In the genomic region with DNA sequence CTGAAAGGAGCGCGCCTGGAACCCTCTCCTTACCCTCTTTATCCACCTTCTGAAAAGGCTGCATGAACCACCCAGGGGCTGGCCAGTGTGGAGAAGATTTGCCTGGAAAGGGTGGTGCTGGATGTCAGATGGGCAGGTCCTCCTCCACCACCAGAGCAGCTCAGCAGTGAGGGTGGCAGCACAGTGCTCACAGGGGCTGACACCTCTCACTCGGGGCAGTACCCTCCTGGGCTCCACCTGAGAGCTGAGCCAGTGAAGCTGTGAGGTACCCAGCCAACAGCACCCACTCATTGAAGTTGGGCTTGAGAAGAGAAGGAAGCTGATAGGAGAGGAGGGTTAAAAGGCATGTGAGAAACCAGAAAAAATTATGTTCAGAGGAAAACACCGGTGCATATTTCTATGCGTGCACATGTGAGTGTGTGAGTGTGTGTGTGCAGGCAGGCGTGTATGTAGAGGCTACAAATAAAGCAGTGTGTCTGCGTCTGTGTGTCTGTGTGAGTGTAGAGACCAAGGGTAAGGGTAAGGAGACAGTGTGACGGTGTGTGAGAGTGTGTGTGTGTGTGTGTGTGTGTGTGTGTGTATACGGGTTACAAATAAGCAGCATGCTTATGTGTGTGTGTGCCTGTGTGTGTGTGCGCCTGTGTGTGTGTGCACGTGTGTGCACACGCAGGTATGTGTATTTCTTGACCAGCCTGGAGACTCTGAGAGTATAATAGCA, we compare ENCODE assay signal across 2 cellular contexts.
TF ChIP-seq lines count a peak whose summit lies in the region.

No MANE protein-coding gene starts in this region.

TF ChIP-seq in HCT116, 20 proteins besides CTCF, POLR2A, EP300 and RAD21:
- TF ChIP-seq CEBPB (IDR thresholded peaks at IDR 0.05; ENCODE audit: low read depth) (no peak), EGR1 (IDR thresholded peaks at IDR 0.05; ENCODE audit: low read depth) (no peak), CBX3 (IDR thresholded peaks at IDR 0.05; ENCODE audit: low read depth) (no peak), ZNF274 (IDR thresholded peaks at IDR 0.05; ENCODE audit: low read depth, low read length) (no peak), YY1 (IDR thresholded peaks at IDR 0.05; ENCODE audit: extremely low read depth, insufficient replicate concordance, low read depth, low read length) (no peak), ZFX (IDR thresholded peaks at IDR 0.05) (no peak), EZH2phosphoT487 (IDR thresholded peaks at IDR 0.05; ENCODE audit: borderline replicate concordance) (no peak), ELF1 (IDR thresholded peaks at IDR 0.05; ENCODE audit: borderline replicate concordance, low read depth) (no peak), TCF7L2 (IDR thresholded peaks at IDR 0.05; ENCODE audit: borderline replicate concordance, extremely low read depth, insufficient read depth, insufficient read length) (no peak), SRF (IDR thresholded peaks at IDR 0.05; ENCODE audit: low read depth) (no peak), JUND (IDR thresholded peaks at IDR 0.05) (no peak), FOSL1 (IDR thresholded peaks at IDR 0.05; ENCODE audit: low read depth) (no peak), SP1 (IDR thresholded peaks at IDR 0.05; ENCODE audit: low read depth) (no peak), POLR2AphosphoS5 (IDR thresholded peaks at IDR 0.05; ENCODE audit: low read depth, low read length) (no peak)
- TF ChIP-seq, protein P1, sequence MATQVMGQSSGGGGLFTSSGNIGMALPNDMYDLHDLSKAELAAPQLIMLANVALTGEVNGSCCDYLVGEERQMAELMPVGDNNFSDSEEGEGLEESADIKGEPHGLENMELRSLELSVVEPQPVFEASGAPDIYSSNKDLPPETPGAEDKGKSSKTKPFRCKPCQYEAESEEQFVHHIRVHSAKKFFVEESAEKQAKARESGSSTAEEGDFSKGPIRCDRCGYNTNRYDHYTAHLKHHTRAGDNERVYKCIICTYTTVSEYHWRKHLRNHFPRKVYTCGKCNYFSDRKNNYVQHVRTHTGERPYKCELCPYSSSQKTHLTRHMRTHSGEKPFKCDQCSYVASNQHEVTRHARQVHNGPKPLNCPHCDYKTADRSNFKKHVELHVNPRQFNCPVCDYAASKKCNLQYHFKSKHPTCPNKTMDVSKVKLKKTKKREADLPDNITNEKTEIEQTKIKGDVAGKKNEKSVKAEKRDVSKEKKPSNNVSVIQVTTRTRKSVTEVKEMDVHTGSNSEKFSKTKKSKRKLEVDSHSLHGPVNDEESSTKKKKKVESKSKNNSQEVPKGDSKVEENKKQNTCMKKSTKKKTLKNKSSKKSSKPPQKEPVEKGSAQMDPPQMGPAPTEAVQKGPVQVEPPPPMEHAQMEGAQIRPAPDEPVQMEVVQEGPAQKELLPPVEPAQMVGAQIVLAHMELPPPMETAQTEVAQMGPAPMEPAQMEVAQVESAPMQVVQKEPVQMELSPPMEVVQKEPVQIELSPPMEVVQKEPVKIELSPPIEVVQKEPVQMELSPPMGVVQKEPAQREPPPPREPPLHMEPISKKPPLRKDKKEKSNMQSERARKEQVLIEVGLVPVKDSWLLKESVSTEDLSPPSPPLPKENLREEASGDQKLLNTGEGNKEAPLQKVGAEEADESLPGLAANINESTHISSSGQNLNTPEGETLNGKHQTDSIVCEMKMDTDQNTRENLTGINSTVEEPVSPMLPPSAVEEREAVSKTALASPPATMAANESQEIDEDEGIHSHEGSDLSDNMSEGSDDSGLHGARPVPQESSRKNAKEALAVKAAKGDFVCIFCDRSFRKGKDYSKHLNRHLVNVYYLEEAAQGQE (IDR thresholded peaks at IDR 0.05; ENCODE audit: low read depth): no peak
- TF ChIP-seq, protein P2, sequence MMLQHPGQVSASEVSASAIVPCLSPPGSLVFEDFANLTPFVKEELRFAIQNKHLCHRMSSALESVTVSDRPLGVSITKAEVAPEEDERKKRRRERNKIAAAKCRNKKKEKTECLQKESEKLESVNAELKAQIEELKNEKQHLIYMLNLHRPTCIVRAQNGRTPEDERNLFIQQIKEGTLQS (IDR thresholded peaks at IDR 0.05): no peak

TF ChIP-seq in H1, 55 proteins besides CTCF, POLR2A, EP300 and RAD21:
- no peak for TF ChIP-seq SP1 (IDR thresholded peaks at IDR 0.05; ENCODE audit: low read depth, low read length)
- no peak for TF ChIP-seq BCL11A (IDR thresholded peaks at IDR 0.05; ENCODE audit: low read depth in 2 of 2, low read length in 2 of 2)
- TF ChIP-seq YY1 (IDR thresholded peaks at IDR 0.05; ENCODE audit: low read depth, low read length): no peak
- no peak for TF ChIP-seq TEAD4 (IDR thresholded peaks at IDR 0.05; ENCODE audit: low read depth, low read length)
- TF ChIP-seq EZH2 (IDR thresholded peaks at IDR 0.05; ENCODE audit: low read depth, low read length, severe bottlenecking): no peak
